Comparison of ENCODE assay signal across 15 cellular contexts in the genomic region with DNA sequence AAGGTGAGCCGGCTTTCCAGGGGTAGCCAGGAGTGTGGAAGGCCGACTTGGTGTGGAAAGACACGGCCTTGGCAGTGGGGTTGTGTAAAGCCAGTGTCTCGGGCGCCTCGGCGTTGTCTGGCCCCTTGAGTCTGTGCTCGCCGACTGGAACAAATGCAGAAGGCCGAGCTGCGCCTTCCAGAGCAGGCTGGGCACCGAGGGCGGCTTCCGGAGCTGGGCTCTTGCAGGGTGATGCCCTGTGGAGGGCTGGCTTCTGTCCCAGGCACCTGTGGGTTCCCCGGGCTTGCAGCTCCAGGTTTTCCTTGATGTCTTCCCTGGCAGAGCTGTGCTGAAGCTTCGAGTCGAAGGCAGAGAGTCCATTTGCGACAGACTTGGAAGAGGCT. TPM values are rescaled to one million over a fixed set of nuclear protein-coding genes. Genes with fewer than 3 reads are reported as not detected.
"Had no signal": no experiment of that assay in that cellular context is flagged by ENCODE, and none has a peak within 500 bp of the region (broad histone marks: within the 10 kb centered on the region; RNA-seq: fewer than 3 reads in every experiment).

No MANE protein-coding gene starts in this region.

- H3K9me3 Mint-ChIP-seq: activated B cell treated with CpG ODN at 0.5 μM for 24 hours; activated naive CD4-positive, alpha-beta T cell treated with anti-CD3 and anti-CD28 coated beads, Interleukin-2, amount 50 U/mL, for 72 hours; stimulated activated naive B cell treated with anti-CD40 and anti-IgM and Interleukin-4, amounts not matched to agents 10 μg/mL and 1 μg/mL and 100 μg/mL, for 72 hours had no signal

- H3K4me3 Mint-ChIP-seq: activated B cell treated with CpG ODN at 0.5 μM for 24 hours; stimulated activated naive B cell treated with anti-CD40 and anti-IgM and Interleukin-4, amounts not matched to agents 10 μg/mL and 1 μg/mL and 100 μg/mL, for 72 hours; T-helper 17 cell had no signal

- DNase-seq: activated B cell treated with CpG ODN at 0.5 μM for 24 hours; activated CD4-positive, alpha-beta T cell treated with anti-CD3 and anti-CD28 coated beads, Interleukin-2, amount 50 U/mL, for 1 hour; activated T-cell treated with anti-CD3 and anti-CD28 coated beads for 4 hours; amniotic stem cell; body of pancreas; esophagus squamous epithelium; foreskin keratinocyte; head of caudate nucleus; stimulated activated CD4-positive, alpha-beta T cell treated with anti-CD3 and anti-CD28 coated beads, Interleukin-1b, Interleukin-23, amount 100 ng/mL, for 48 hours; stimulated activated naive B cell treated with anti-CD40 and anti-IgM and Interleukin-4, amounts not matched to agents 10 μg/mL and 1 μg/mL and 100 μg/mL, for 72 hours; T-helper 17 cell; trophoblast cell had no signal

- H3K27me3 Mint-ChIP-seq: activated B cell treated with CpG ODN at 0.5 μM for 24 hours; stimulated activated naive B cell treated with anti-CD40 and anti-IgM and Interleukin-4, amounts not matched to agents 10 μg/mL and 1 μg/mL and 100 μg/mL, for 72 hours; T-helper 17 cell had no signal

- ATAC-seq: activated naive CD4-positive, alpha-beta T cell treated with anti-CD3 and anti-CD28 coated beads, Interleukin-2, amount 50 U/mL, for 72 hours; body of pancreas; foreskin keratinocyte; stimulated activated naive B cell treated with anti-CD40 and anti-IgM and Interleukin-4, amounts not matched to agents 10 μg/mL and 1 μg/mL and 100 μg/mL, for 72 hours; T-helper 17 cell had no signal

- H3K4me1 Mint-ChIP-seq: activated B cell treated with CpG ODN at 0.5 μM for 24 hours had no signal

- H3K27ac Mint-ChIP-seq: activated B cell treated with CpG ODN at 0.5 μM for 24 hours, T-helper 17 cell had no signal

RNA-seq across cellular contexts. Expression of gene ZNF750, which starts 8.0 kb away (rescaled TPM):
- total RNA-seq: activated B cell treated with CpG ODN at 0.5 μM for 24 hours; activated CD8-positive, alpha-beta memory T cell treated with anti-CD3 and anti-CD28 coated beads for 36 hours; activated naive CD4-positive, alpha-beta T cell treated with anti-CD3 and anti-CD28 coated beads, Interleukin-2, amount 50 U/mL, for 72 hours; body of pancreas; subcutaneous adipose tissue; T-helper 17 cell had no signal
